In genomic region chr9:113223963-113224362, GRCh38 we compare ENCODE assay signal across 19 cellular contexts. TPM values are rescaled to one million over a fixed set of nuclear protein-coding genes. Genes with fewer than 3 reads are reported as not detected.
DNase-seq lines count a peak whose midpoint lies in the region; TF ChIP-seq lines count a peak whose summit lies in the region.
"Had no signal": no experiment of that assay in that cellular context is flagged by ENCODE, and none has a peak within 500 bp of the region (broad histone marks: within the 10 kb centered on the region; RNA-seq: fewer than 3 reads in every experiment).

No MANE protein-coding gene starts in this region.

- H2AFZ ChIP-seq in GM23248 (no peak overlapping the region), MM.1S (ENCODE audit: low read length) (no peak overlapping the region), osteoblast (ENCODE audit: low read length) (no peak overlapping the region)

- POLR2A ChIA-PET in AG04450 (lab: Yijun Ruan, JAX): interaction anchor here (0.7 to 1.1 kb wide), 3 partner anchors 9 to 51 kb away, joined by 4 to 6 read pairs (median 5); partner anchors contain the start of genes CDC26 and PRPF4

- no peaks in the 10 kb centered on the region for H3K27me3 ChIP-seq in AG04450 (ENCODE audit: control insufficient read depth, insufficient read depth, low read length)
- no peaks in the 10 kb centered on the region for H3K27me3 ChIP-seq in GM23248 (replicated peaks; ENCODE audit: insufficient read depth)
- H3K27me3 ChIP-seq in MM.1S (replicated peaks; ENCODE audit: insufficient read depth, low read length): no peaks in the 10 kb centered on the region
- no peaks in the 10 kb centered on the region for H3K27me3 ChIP-seq in osteoblast (ENCODE audit: insufficient read depth, low read length)
- H3K27me3 ChIP-seq: heart right ventricle had no signal

- intact Hi-C loops in activated T-helper 1 cell treated with anti-CD3 and anti-CD28 coated beads, Interleukin-12 subunit alpha, Interleukin-12 subunit beta, Interleukin-2, Interleukin-4 antibody, amounts not matched to agents 30 ng/mL and 10 ng/mL and 1 ng/mL, durations not matched to agents 14 hours and 24 hours and 36 hours (cut with micrococcal nuclease): loop anchor here (5.0 to 10.0 kb wide), 5 partner anchors 509 to 1731 kb away; partner anchors contain the start of genes ATP6V1G1, INIP, PTBP3 and UGCG

- H3K27me3 Mint-ChIP-seq in activated T-helper 1 cell treated with anti-CD3 and anti-CD28 coated beads, Interleukin-12 subunit alpha, Interleukin-12 subunit beta, Interleukin-2, Interleukin-4 antibody, amounts not matched to agents 30 ng/mL and 10 ng/mL and 1 ng/mL, durations not matched to agents 14 hours and 24 hours and 36 hours (ENCODE audit: insufficient read depth): no peaks in the 10 kb centered on the region
- H3K27me3 Mint-ChIP-seq: stimulated activated naive CD8-positive, alpha-beta T cell treated with anti-CD3 and anti-CD28 coated beads, Interleukin-15, Interleukin-2, amounts not matched to agents 100 ng/mL and 50 ng/mL, for 24 hours had no signal

- H3K4me1 ChIP-seq in GM23248 (ENCODE audit: insufficient read depth) (peaks cover 40% of the 10 kb centered on the region), MM.1S (ENCODE audit: low read length) (peaks cover 24% of the 10 kb centered on the region), osteoblast (ENCODE audit: insufficient read depth, low read length) (peaks cover 34% of the 10 kb centered on the region)

- H3K4me2 ChIP-seq in GM23248 (ENCODE audit: unreplicated experiment) (peak overlapping the region; percentile 8), MM.1S (ENCODE audit: low read depth, low read length) (no peak overlapping the region), osteoblast (ENCODE audit: insufficient read depth, low read length) (no peak overlapping the region)

- H3K9me3 ChIP-seq in AG04450 (ENCODE audit: control insufficient read depth, insufficient read depth, low read length): no peaks in the 10 kb centered on the region
- no peaks in the 10 kb centered on the region for H3K9me3 ChIP-seq in GM23248 (ENCODE audit: low read depth)
- no peaks in the 10 kb centered on the region for H3K9me3 ChIP-seq in MM.1S (replicated peaks; ENCODE audit: insufficient read depth, low read length)
- H3K9me3 ChIP-seq in osteoblast (ENCODE audit: low read depth, low read length): no peaks in the 10 kb centered on the region
- H3K9me3 ChIP-seq: heart right ventricle, SK-N-SH had no signal

- peaks cover 10% of the 10 kb centered on the region for H3K36me3 Mint-ChIP-seq in activated T-helper 1 cell treated with anti-CD3 and anti-CD28 coated beads, Interleukin-12 subunit alpha, Interleukin-12 subunit beta, Interleukin-2, Interleukin-4 antibody, amounts not matched to agents 30 ng/mL and 10 ng/mL and 1 ng/mL, durations not matched to agents 14 hours and 24 hours and 36 hours (ENCODE audit: low read depth)

- CTCF ChIA-PET in AG04450 (lab: Charles Lee): interaction anchor here (0.5 to 0.6 kb wide), 2 partner anchors 8 to 733 kb away, joined by 4 to 6 read pairs; no protein-coding TSS in a partner anchor

- in situ Hi-C loops in GM23248 (cut with MboI): no loop called here

- peaks cover 57% of the 10 kb centered on the region for H3K4me1 Mint-ChIP-seq in activated T-helper 1 cell treated with anti-CD3 and anti-CD28 coated beads, Interleukin-12 subunit alpha, Interleukin-12 subunit beta, Interleukin-2, Interleukin-4 antibody, amounts not matched to agents 30 ng/mL and 10 ng/mL and 1 ng/mL, durations not matched to agents 14 hours and 24 hours and 36 hours (ENCODE audit: low read depth)

- H3K79me2 ChIP-seq in GM23248 (ENCODE audit: insufficient read depth): peaks cover 93% of the 10 kb centered on the region
- peaks cover 33% of the 10 kb centered on the region for H3K79me2 ChIP-seq in MM.1S (ENCODE audit: low read length)
- peaks cover 94% of the 10 kb centered on the region for H3K79me2 ChIP-seq in osteoblast (ENCODE audit: insufficient read depth, low read length)

- no peak overlapping the region for H3K27ac Mint-ChIP-seq in activated T-helper 1 cell treated with anti-CD3 and anti-CD28 coated beads, Interleukin-12 subunit alpha, Interleukin-12 subunit beta, Interleukin-2, Interleukin-4 antibody, amounts not matched to agents 30 ng/mL and 10 ng/mL and 1 ng/mL, durations not matched to agents 14 hours and 24 hours and 36 hours
- H3K27ac Mint-ChIP-seq: activated naive CD4-positive, alpha-beta T cell treated with anti-CD3 and anti-CD28 coated beads for 36 hours; stimulated activated naive CD8-positive, alpha-beta T cell treated with anti-CD3 and anti-CD28 coated beads, Interleukin-15, Interleukin-2, amounts not matched to agents 100 ng/mL and 50 ng/mL, for 24 hours had no signal

- DNase-seq in AG04450 (ENCODE audit: low read depth, low spot score) (peak; percentile 85), GM23248 (peak; percentile 45), amniotic epithelial cell (ENCODE audit: low read depth) (peak; percentile 92), foreskin fibroblast (peak; percentile 42 to 63), MM.1S (no peak), osteoblast (ENCODE audit: insufficient read length, low spot score, missing footprints) (no peak), NCI-H1417 treated with DMSO at 0.1 percent for 48 hours (lab: John Stamatoyannopoulos, UW) (no peak)
- DNase-seq in activated T-helper 1 cell treated with anti-CD3 and anti-CD28 coated beads, Interleukin-12 subunit alpha, Interleukin-12 subunit beta, Interleukin-2, Interleukin-4 antibody, amounts not matched to agents 30 ng/mL and 10 ng/mL and 1 ng/mL, durations not matched to agents 14 hours and 24 hours and 36 hours (ENCODE audit: low spot score): no peak
- DNase-seq: ACHN; activated CD4-positive, alpha-beta T cell treated with anti-CD3 and anti-CD28 coated beads for 48 hours; activated naive CD4-positive, alpha-beta T cell treated with anti-CD3 and anti-CD28 coated beads for 36 hours; dermis blood vessel endothelial cell; erythroblast; heart right ventricle; mesendoderm; NCI-H2081; NCI-H526; SK-N-SH had no signal

- H3K27ac ChIP-seq in AG04450 (ENCODE audit: low read depth, low read length) (no peak overlapping the region), GM23248 (no peak overlapping the region), MM.1S (ENCODE audit: low read length) (no peak overlapping the region), osteoblast (ENCODE audit: low read depth, low read length) (no peak overlapping the region)
- H3K27ac ChIP-seq: heart right ventricle had no signal

- H4K20me1 ChIP-seq in GM23248 (ENCODE audit: insufficient read depth): 0 out of 2 replicates have a peak, but pooled peaks cover 3% of the 10 kb centered on the region
- no peaks in the 10 kb centered on the region for H4K20me1 ChIP-seq in MM.1S (ENCODE audit: insufficient read depth, low read length)
- peaks cover 6% of the 10 kb centered on the region for H4K20me1 ChIP-seq in osteoblast (ENCODE audit: insufficient read depth, low read length)

- H3K4me3 ChIP-seq in AG04450 (ENCODE audit: low read depth, low read length): no peak overlapping the region
- peak overlapping the region; percentile 99 for H3K4me3 ChIP-seq in GM23248
- no peak overlapping the region for H3K4me3 ChIP-seq in foreskin fibroblast (ENCODE audit: low read depth in 1 of 2, low read length in 2 of 2)
- no peak overlapping the region for H3K4me3 ChIP-seq in MM.1S (ENCODE audit: low read length)
- H3K4me3 ChIP-seq in osteoblast (ENCODE audit: insufficient read depth, low read length): no peak overlapping the region
- H3K4me3 ChIP-seq: heart right ventricle had no signal

- H3K9ac ChIP-seq in GM23248 (no peak overlapping the region), MM.1S (ENCODE audit: low read length) (no peak overlapping the region)
- H3K9ac ChIP-seq: SK-N-SH had no signal

- TF ChIP-seq CTCF in AG04450 (IDR thresholded peaks at IDR 0.05; ENCODE audit: low read depth, low read length) (no peak), foreskin fibroblast (IDR thresholded peaks at IDR 0.05; ENCODE audit: low read depth, low read length) (no peak), MM.1S (IDR thresholded peaks at IDR 0.05; ENCODE audit: low read length) (no peak), osteoblast (IDR thresholded peaks at IDR 0.05; ENCODE audit: extremely low read depth, low read depth, low read length) (no peak)

- H3K36me3 ChIP-seq in GM23248 (ENCODE audit: low read depth): peaks cover 13% of the 10 kb centered on the region; the same call in 1 of the 2 replicates
- H3K36me3 ChIP-seq in MM.1S (replicated peaks; ENCODE audit: insufficient read depth, low read length): no peaks in the 10 kb centered on the region
- peaks cover 8% of the 10 kb centered on the region for H3K36me3 ChIP-seq in osteoblast (ENCODE audit: insufficient read depth, low read length)

- peaks cover 27% of the 10 kb centered on the region for H3F3A ChIP-seq in GM23248 (ENCODE audit: insufficient read depth)
- H3F3A ChIP-seq in MM.1S (ENCODE audit: insufficient read depth, low read length): peaks cover 15% of the 10 kb centered on the region

- H3K9me2 ChIP-seq in GM23248 (ENCODE audit: insufficient read depth) (no peaks in the 10 kb centered on the region), MM.1S (replicated peaks; ENCODE audit: insufficient read depth, low read length) (no peaks in the 10 kb centered on the region)
- H3K9me2 ChIP-seq: SK-N-SH had no signal

- no peaks in the 10 kb centered on the region for H3K9me3 Mint-ChIP-seq in activated T-helper 1 cell treated with anti-CD3 and anti-CD28 coated beads, Interleukin-12 subunit alpha, Interleukin-12 subunit beta, Interleukin-2, Interleukin-4 antibody, amounts not matched to agents 30 ng/mL and 10 ng/mL and 1 ng/mL, durations not matched to agents 14 hours and 24 hours and 36 hours
- H3K9me3 Mint-ChIP-seq: stimulated activated naive CD8-positive, alpha-beta T cell treated with anti-CD3 and anti-CD28 coated beads, Interleukin-15, Interleukin-2, amounts not matched to agents 100 ng/mL and 50 ng/mL, for 24 hours had no signal

- 83 to 87% methylated on average over 2 of the region's 2 CpGs for WGBS in GM23248 (ENCODE audit: low coverage in 1 of 2, low lambda C conversion rate in 2 of 2, missing lambda C conversion rate in 2 of 2), 2 experiments

- H3K4me3 Mint-ChIP-seq in activated T-helper 1 cell treated with anti-CD3 and anti-CD28 coated beads, Interleukin-12 subunit alpha, Interleukin-12 subunit beta, Interleukin-2, Interleukin-4 antibody, amounts not matched to agents 30 ng/mL and 10 ng/mL and 1 ng/mL, durations not matched to agents 14 hours and 24 hours and 36 hours: no peak overlapping the region
- H3K4me3 Mint-ChIP-seq: activated naive CD4-positive, alpha-beta T cell treated with anti-CD3 and anti-CD28 coated beads for 36 hours; stimulated activated naive CD8-positive, alpha-beta T cell treated with anti-CD3 and anti-CD28 coated beads, Interleukin-15, Interleukin-2, amounts not matched to agents 100 ng/mL and 50 ng/mL, for 24 hours had no signal

RNA-seq across cellular contexts. Expression of gene SLC31A1, which starts 2.6 kb away (rescaled TPM):
- 34.6 and 38.4 TPM in 2 replicates for polyA plus RNA-seq in AG04450 (2011; rRNA removed)
- 25.3 and 30.5 TPM in 2 replicates for polyA minus RNA-seq in AG04450 (2011; rRNA and poly(A)+ RNA removed)
- 33.6 and 35.8 TPM in 2 replicates for total RNA-seq in GM23248 (2014; rRNA removed; shearing (Covaris generic))
- 36.4 and 37.1 TPM in 2 replicates for polyA plus RNA-seq in GM23248 (2016; fragmentation: Nextera tagmentation; extraction: Ambion mirVana)
- total RNA-seq in osteoblast: 45.2 and 53.0 TPM in 2 replicates
- 16.1 and 17.6 TPM in 2 replicates for total RNA-seq in activated T-helper 1 cell treated with anti-CD3 and anti-CD28 coated beads, Interleukin-12 subunit alpha, Interleukin-12 subunit beta, Interleukin-2, Interleukin-4 antibody, amounts not matched to agents 30 ng/mL and 10 ng/mL and 1 ng/mL, durations not matched to agents 14 hours and 24 hours and 36 hours

RNA-seq across cellular contexts. Expression of gene FKBP15, which starts 2.9 kb away (rescaled TPM):
- polyA plus RNA-seq in AG04450 (2011; rRNA removed) (27.8 and 28.5 TPM in 2 replicates), GM23248 (2016; fragmentation: Nextera tagmentation; extraction: Ambion mirVana) (17.8 and 18.6 TPM in 2 replicates)
- polyA minus RNA-seq in AG04450 (2011; rRNA and poly(A)+ RNA removed): 54.3 and 65.7 TPM in 2 replicates
- total RNA-seq in GM23248 (2014; rRNA removed; shearing (Covaris generic)): 23.1 and 26.1 TPM in 2 replicates
- total RNA-seq in osteoblast: 29.8 and 31.8 TPM in 2 replicates
- total RNA-seq in activated T-helper 1 cell treated with anti-CD3 and anti-CD28 coated beads, Interleukin-12 subunit alpha, Interleukin-12 subunit beta, Interleukin-2, Interleukin-4 antibody, amounts not matched to agents 30 ng/mL and 10 ng/mL and 1 ng/mL, durations not matched to agents 14 hours and 24 hours and 36 hours: 34.9 and 35.8 TPM in 2 replicates

RNA-seq across cellular contexts. Expression of gene CDC26, which starts 51.4 kb away (rescaled TPM):
- polyA plus RNA-seq in AG04450 (2011; rRNA removed) (38.0 and 52.6 TPM in 2 replicates), GM23248 (2016; fragmentation: Nextera tagmentation; extraction: Ambion mirVana) (67.2 and 70.9 TPM in 2 replicates)
- 8.6 and 13.4 TPM in 2 replicates for polyA minus RNA-seq in AG04450 (2011; rRNA and poly(A)+ RNA removed)
- 15.9 and 21.6 TPM in 2 replicates for total RNA-seq in GM23248 (2014; rRNA removed; shearing (Covaris generic))
- total RNA-seq in osteoblast: 20.9 and 27.9 TPM in 2 replicates
- total RNA-seq in activated T-helper 1 cell treated with anti-CD3 and anti-CD28 coated beads, Interleukin-12 subunit alpha, Interleukin-12 subunit beta, Interleukin-2, Interleukin-4 antibody, amounts not matched to agents 30 ng/mL and 10 ng/mL and 1 ng/mL, durations not matched to agents 14 hours and 24 hours and 36 hours: 49.9 and 50.6 TPM in 2 replicates

RNA-seq across cellular contexts. Expression of gene PRPF4, which starts 51.5 kb away (rescaled TPM):
- polyA plus RNA-seq in AG04450 (2011; rRNA removed): 20.1 and 20.9 TPM in 2 replicates
- polyA minus RNA-seq in AG04450 (2011; rRNA and poly(A)+ RNA removed): 12.8 and 15.8 TPM in 2 replicates
- 26.5 and 27.4 TPM in 2 replicates for total RNA-seq in GM23248 (2014; rRNA removed; shearing (Covaris generic))
- polyA plus RNA-seq in GM23248 (2016; fragmentation: Nextera tagmentation; extraction: Ambion mirVana): 25.7 and 27.0 TPM in 2 replicates
- 18.1 and 21.8 TPM in 2 replicates for total RNA-seq in osteoblast
- total RNA-seq in activated T-helper 1 cell treated with anti-CD3 and anti-CD28 coated beads, Interleukin-12 subunit alpha, Interleukin-12 subunit beta, Interleukin-2, Interleukin-4 antibody, amounts not matched to agents 30 ng/mL and 10 ng/mL and 1 ng/mL, durations not matched to agents 14 hours and 24 hours and 36 hours: 59.2 and 60.2 TPM in 2 replicates

Comparison
In these comparisons a context has a peak if more than half of its experiments do, and no peak if none do; other contexts are left out.
1. DNase-seq: peak in AG04450 (single experiment), GM23248 (single experiment), amniotic epithelial cell (single experiment) and foreskin fibroblast (2 of 2); none in MM.1S (single experiment), osteoblast (single experiment), activated T-helper 1 cell treated with anti-CD3 and anti-CD28 coated beads, Interleukin-12 subunit alpha, Interleukin-12 subunit beta, Interleukin-2, Interleukin-4 antibody, amounts not matched to agents 30 ng/mL and 10 ng/mL and 1 ng/mL, durations not matched to agents 14 hours and 24 hours and 36 hours (single experiment) and NCI-H1417 treated with DMSO at 0.1 percent for 48 hours (single experiment).